ENCODE assay signal across 31 cellular contexts in genomic region chr10:122338609-122339441, GRCh38. TPM values are rescaled to one million over a fixed set of nuclear protein-coding genes. Genes with fewer than 3 reads are reported as not detected.
DNase-seq lines count a peak whose midpoint lies in the region; ATAC-seq and TF ChIP-seq lines count a peak whose summit lies in the region.
"Had no signal": no experiment of that assay in that cellular context is flagged by ENCODE, and none has a peak within 500 bp of the region (broad histone marks: within the 10 kb centered on the region; RNA-seq: fewer than 3 reads in every experiment).

No MANE protein-coding gene starts in this region.

- peak in 5 of 8 donors; percentile 10 to 31 (median 24) for ATAC-seq in heart right ventricle
- no peak for ATAC-seq in GM21367 (IDR thresholded peaks at IDR 0.05; ENCODE audit: unreplicated experiment)
- ATAC-seq: HCT116; naive thymus-derived CD4-positive, alpha-beta T cell; stimulated activated naive CD8-positive, alpha-beta T cell treated with anti-CD3 and anti-CD28 coated beads, Interleukin-15, amount 100 ng/mL, for 72 hours; T-helper 17 cell had no signal

- TF ChIP-seq EP300 in transverse colon (IDR thresholded peaks at IDR 0.05; ENCODE audit: low read depth) = no peak

- H3K4me3 ChIP-seq in heart right ventricle (no peak overlapping the region), right atrium auricular region (no peak overlapping the region), esophagus (ENCODE audit: low read depth in 1 of 2, low read length in 2 of 2) (no peak overlapping the region), transverse colon (no peak overlapping the region)
- H3K4me3 ChIP-seq: ascending aorta, BLaER1, SK-N-MC, smooth muscle cell had no signal

- peaks cover 2 to 39% (median 16%) of the 10 kb centered on the region in 9 donors for H3K4me1 ChIP-seq in heart right ventricle
- H3K4me1 ChIP-seq in right atrium auricular region = peaks cover 0 to 17% of the 10 kb centered on the region in 2 donors
- H3K4me1 ChIP-seq in esophagus (ENCODE audit: control insufficient read depth in 2 of 2, insufficient read depth in 2 of 2, low read length in 1 of 2) = peaks cover 2 to 11% of the 10 kb centered on the region in 2 donors
- peaks cover 0 to 17% (median 14%) of the 10 kb centered on the region in 4 donors for H3K4me1 ChIP-seq in transverse colon
- H3K4me1 ChIP-seq: ascending aorta had no signal

- DNase-seq in heart right ventricle (no peak), right atrium auricular region (ENCODE audit: low spot score) (no peak), mucosa of gallbladder (ENCODE audit: low spot score) (peak; percentile 62), transverse colon (peak; percentile 61), erythroblast (lab: John Stamatoyannopoulos, UW) (no peak)
- DNase-seq in activated T-cell treated with anti-CD3 and anti-CD28 coated beads, Interleukin-2, amount 50 U/mL, for 48 hours = no peak
- DNase-seq: activated CD4-positive, alpha-beta memory T cell treated with anti-CD3 and anti-CD28 coated beads, Interleukin-2, amount 10 ng/mL, durations not matched to agents 7 days and 5 days; activated CD4-positive, alpha-beta T cell treated with anti-CD3 and anti-CD28 coated beads for 1 hour; activated gamma-delta T cell; activated naive CD8-positive, alpha-beta T cell treated with anti-CD3 and anti-CD28 coated beads, Interleukin-2, amount 10 ng/mL, durations not matched to agents 7 days and 5 days; caudate nucleus; DMS53; KBM-7; mesendoderm; MM.1S; naive thymus-derived CD4-positive, alpha-beta T cell; NCI-H2029; NCI-H226; RPMI8226; stimulated activated CD4-positive, alpha-beta T cell treated with anti-CD3 and anti-CD28 coated beads, Interleukin-1b, Interleukin-23, amount 100 ng/mL, for 48 hours; stimulated activated CD8-positive, alpha-beta memory T cell treated with anti-CD3 and anti-CD28 coated beads, Interleukin-4, amount 100 ng/mL, for 48 hours; stimulated activated naive CD8-positive, alpha-beta T cell treated with anti-CD3 and anti-CD28 coated beads, Interleukin-15, amount 100 ng/mL, for 72 hours; T-helper 17 cell; trophoblast cell had no signal

- TF ChIP-seq CTCF in heart right ventricle (IDR thresholded peaks at IDR 0.05) = no peak
- no peak for TF ChIP-seq CTCF in right atrium auricular region (IDR thresholded peaks at IDR 0.05)
- TF ChIP-seq CTCF in transverse colon (IDR thresholded peaks at IDR 0.05) = no peak

- H3K9me3 ChIP-seq in heart right ventricle (no peaks in the 10 kb centered on the region), right atrium auricular region (no peaks in the 10 kb centered on the region), esophagus (ENCODE audit: control insufficient read depth in 2 of 2, insufficient read depth in 1 of 2, low read depth in 1 of 2, low read length in 1 of 2) (no peaks in the 10 kb centered on the region), transverse colon (no peaks in the 10 kb centered on the region)
- H3K9me3 ChIP-seq: ascending aorta, BLaER1 had no signal

- TF ChIP-seq POLR2A in transverse colon (IDR thresholded peaks at IDR 0.05) (no peak), erythroblast (IDR thresholded peaks at IDR 0.05; ENCODE audit: low read length) (no peak)

- WGBS in heart right ventricle, 2 donors = 86 to 87% methylated on average over 15 of the region's 15 CpGs
- 56 to 64% methylated on average over 14 to 15 of the region's 15 CpGs for WGBS in esophagus, 2 donors
- 70 to 80% methylated on average over 2 to 15 of the region's 15 CpGs for WGBS in transverse colon (ENCODE audit: low coverage in 1 of 2), 2 donors

- H3K27me3 ChIP-seq in heart right ventricle = no peaks in the 10 kb centered on the region
- no peaks in the 10 kb centered on the region for H3K27me3 ChIP-seq in right atrium auricular region
- no peaks in the 10 kb centered on the region for H3K27me3 ChIP-seq in esophagus (ENCODE audit: control insufficient read depth in 1 of 2, insufficient read depth in 2 of 2, low read length in 2 of 2)
- H3K27me3 ChIP-seq in transverse colon = no peaks in the 10 kb centered on the region
- H3K27me3 ChIP-seq: ascending aorta, BLaER1 had no signal

- H3K36me3 ChIP-seq in heart right ventricle (no peaks in the 10 kb centered on the region), right atrium auricular region (no peaks in the 10 kb centered on the region), esophagus (ENCODE audit: control insufficient read depth in 2 of 2, insufficient read depth in 2 of 2, low read length in 1 of 2) (no peaks in the 10 kb centered on the region), transverse colon (no peaks in the 10 kb centered on the region)
- H3K36me3 ChIP-seq: ascending aorta, BLaER1 had no signal

- H3K27ac ChIP-seq in heart right ventricle (peak overlapping the region in 5 of 10 donors; percentile 4 to 35 (median 14)), right atrium auricular region (no peak overlapping the region), esophagus (ENCODE audit: low read depth in 2 of 2, low read length in 1 of 2) (peak overlapping the region; percentile 70 to 86), transverse colon (peak overlapping the region; percentile 35 to 58 (median 44))
- H3K27ac ChIP-seq: ascending aorta, BLaER1, SK-N-MC had no signal

- intact Hi-C loops in heart right ventricle (cut with DNase I) = loop anchor here in 1 of 10 donors (1.0 kb wide), 1 partner anchor 28 kb away; no protein-coding TSS in a partner anchor
- intact Hi-C loops in transverse colon (cut with DNase I; ENCODE audit: low total_unique reads) = no loop called here

- in situ Hi-C loops in transverse colon (cut with MboI; ENCODE audit: low pct_ligation_motif_present in 1 of 4, low pct_unique_long_range_greater_than_20kb in 1 of 4, low sequenced_read_pairs in 3 of 4) = no loop called here

RNA-seq across cellular contexts. Expression of gene PLEKHA1, which starts 35.7 kb away (rescaled TPM):
- total RNA-seq in heart right ventricle (10 to 100 TPM; 42.2 to 72.9 (median 50.2) TPM), right atrium auricular region (10 to 100 TPM; 28.9 to 31.6 TPM), mucosa of gallbladder (54.8 TPM), transverse colon (10 to 100 TPM; 10.7 to 40.3 (median 28.9) TPM)
- polyA plus RNA-seq in heart right ventricle (10 to 100 TPM; 16.7 to 28.5 TPM), esophagus (10 to 100 TPM; 14.8 to 19.8 TPM)

Comparison
In these comparisons a context has a peak if more than half of its experiments do, and no peak if none do; other contexts are left out.
1. DNase-seq: peak in mucosa of gallbladder (single experiment) and transverse colon (single experiment); none in heart right ventricle (0 of 2), right atrium auricular region (single experiment), erythroblast (0 of 2) and activated T-cell treated with anti-CD3 and anti-CD28 coated beads, Interleukin-2, amount 50 U/mL, for 48 hours (0 of 2).
2. H3K27ac ChIP-seq: peak in esophagus (2 of 2) and transverse colon (4 of 4); none in right atrium auricular region (0 of 2).